ENCODE assay signal across 8 cellular contexts in the genomic region with DNA sequence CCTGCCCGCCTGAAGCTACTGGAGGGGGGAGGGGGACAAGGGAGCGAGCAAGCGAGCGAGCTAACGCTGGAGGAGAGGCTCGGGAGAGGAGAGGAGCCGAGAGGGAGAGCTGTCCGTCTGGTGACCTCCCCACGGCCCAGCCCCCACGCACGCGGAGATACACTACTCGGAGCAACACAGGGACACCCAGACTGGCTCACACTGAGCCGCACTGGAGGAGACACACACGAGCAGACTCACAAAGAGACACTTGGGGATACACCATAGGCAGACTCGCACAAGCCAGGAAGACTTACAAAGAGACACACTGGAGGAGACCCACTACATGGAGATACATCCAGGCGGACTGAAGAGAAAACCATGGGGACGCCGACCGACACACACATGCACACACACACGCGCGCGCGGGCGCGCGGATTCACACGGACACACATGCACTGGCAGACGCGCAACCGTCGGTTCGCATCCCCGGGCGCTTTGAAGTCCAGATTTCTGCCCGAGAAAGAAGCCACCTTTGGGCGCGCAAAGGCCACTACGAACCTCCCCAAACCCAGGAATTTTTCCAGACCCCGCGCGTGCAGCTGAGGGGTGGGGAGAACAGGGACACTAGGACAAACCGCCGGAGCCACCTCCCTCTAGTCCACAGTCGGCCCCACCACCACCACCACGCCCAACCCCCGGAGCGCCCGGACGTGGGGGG. TPM values are rescaled to one million over a fixed set of nuclear protein-coding genes. Genes with fewer than 3 reads are reported as not detected.
DNase-seq lines count a peak whose midpoint lies in the region; ATAC-seq and TF ChIP-seq lines count a peak whose summit lies in the region.

No MANE protein-coding gene starts in this region.

- H3K4me1 ChIP-seq in Peyer's patch, result peaks cover 0 to 49% (median 23%) of the 10 kb centered on the region in 4 donors

- TF ChIP-seq CTCF in Peyer's patch (IDR thresholded peaks at IDR 0.05) (no peak), glutamatergic neuron (IDR thresholded peaks at IDR 0.05; ENCODE audit: partially characterized antibody, unreplicated experiment) (no peak), progenitor cell of endocrine pancreas (IDR thresholded peaks at IDR 0.05; ENCODE audit: unreplicated experiment) (no peak)

- H3K4me1 Mint-ChIP-seq in glutamatergic neuron (ENCODE audit: low read depth, unreplicated experiment) (peaks cover 45% of the 10 kb centered on the region), progenitor cell of endocrine pancreas (ENCODE audit: low read depth) (peaks cover 13% of the 10 kb centered on the region)

- H3K27me3 Mint-ChIP-seq in glutamatergic neuron (ENCODE audit: unreplicated experiment) (peaks cover 32% of the 10 kb centered on the region), progenitor cell of endocrine pancreas (peaks cover 91% of the 10 kb centered on the region)

- H3K4me3 Mint-ChIP-seq in glutamatergic neuron (ENCODE audit: unreplicated experiment) (peak overlapping the region; percentile 93), progenitor cell of endocrine pancreas (ENCODE audit: low read depth) (peak overlapping the region; percentile 71)

- no peak for ATAC-seq in HG02981 (IDR thresholded peaks at IDR 0.05; ENCODE audit: unreplicated experiment)

- H3K4me3 ChIP-seq in Peyer's patch, result peak overlapping the region; percentile 28 to 66 (median 56)

- H3K9me3 ChIP-seq in Peyer's patch, result no peaks in the 10 kb centered on the region

- H3K36me3 Mint-ChIP-seq in glutamatergic neuron (ENCODE audit: unreplicated experiment) (peaks cover 9% of the 10 kb centered on the region), progenitor cell of endocrine pancreas (ENCODE audit: insufficient read depth) (no peaks in the 10 kb centered on the region)

- H3K36me3 ChIP-seq in Peyer's patch, result no peaks in the 10 kb centered on the region

- DNase-seq in ELF-1 (ENCODE audit: low read depth, low spot score) (peak; percentile 53), Peyer's patch (no peak), glutamatergic neuron (no peak), progenitor cell of endocrine pancreas (ENCODE audit: low spot score, unreplicated experiment) (no peak), NCI-H2107 treated with DMSO at 0.1 percent for 48 hours (lab: John Stamatoyannopoulos, UW; ENCODE audit: unreplicated experiment) (no peak), hippocampal formation (lab: John Stamatoyannopoulos, UW) (no peak)
- DNase-seq in activated CD4-positive, alpha-beta T cell treated with anti-CD3 and anti-CD28 coated beads, Interleukin-2, amount 50 U/mL, for 4 hours, result no peak

- H3K27ac Mint-ChIP-seq in glutamatergic neuron (ENCODE audit: unreplicated experiment) (peak overlapping the region; percentile 57), progenitor cell of endocrine pancreas (no peak overlapping the region)

- H3K9me3 Mint-ChIP-seq in glutamatergic neuron (ENCODE audit: unreplicated experiment) (peaks cover 26% of the 10 kb centered on the region), progenitor cell of endocrine pancreas (ENCODE audit: low read depth) (no peaks in the 10 kb centered on the region)

- TF ChIP-seq POLR2A in Peyer's patch (IDR thresholded peaks at IDR 0.05), result no peak

- H3K27ac ChIP-seq in Peyer's patch, result no peak overlapping the region

- H3K27me3 ChIP-seq in Peyer's patch, result peaks cover 0 to 29% of the 10 kb centered on the region in 2 donors

RNA-seq across cellular contexts. Expression of gene CNTFR, which starts 0.7 kb away (rescaled TPM):
- total RNA-seq in Peyer's patch, result 10 to 100 TPM in 3 of 4 donors, 1 to 10 TPM in 1; 1.7 to 24.6 (median 15.6) TPM
- total RNA-seq in glutamatergic neuron (ENCODE audit: unreplicated experiment), result 170 TPM
- 2.3 and 2.7 TPM in 2 replicates for total RNA-seq in progenitor cell of endocrine pancreas

RNA-seq across cellular contexts. Expression of gene RPP25L, which starts 23.1 kb away (rescaled TPM):
- total RNA-seq in Peyer's patch (10 to 100 TPM; 28.9 to 83.5 (median 54.8) TPM), glutamatergic neuron (ENCODE audit: unreplicated experiment) (12.6 TPM), progenitor cell of endocrine pancreas (29.3 and 30.5 TPM in 2 replicates)

RNA-seq across cellular contexts. Expression of gene DCTN3, which starts 31.5 kb away (rescaled TPM):
- total RNA-seq in Peyer's patch (10 to 100 TPM; 37.4 to 70.1 (median 47.5) TPM), glutamatergic neuron (ENCODE audit: unreplicated experiment) (119 TPM), progenitor cell of endocrine pancreas (101 and 102 TPM in 2 replicates)

RNA-seq across cellular contexts. Expression of gene ARID3C, which starts 40.0 kb away (rescaled TPM):
- total RNA-seq in Peyer's patch, result under 1 TPM in 1 of 4 donors, not detected in 3; 0.53 TPM
- total RNA-seq in glutamatergic neuron (ENCODE audit: unreplicated experiment), result not detected
- total RNA-seq in progenitor cell of endocrine pancreas, result 8.5 and 12.0 TPM in 2 replicates

RNA-seq across cellular contexts. Expression of gene SIGMAR1, which starts 48.8 kb away (rescaled TPM):
- total RNA-seq in Peyer's patch, result 100 to 1,000 TPM in 3 of 4 donors, 10 to 100 TPM in 1; 63.5 to 138 (median 111) TPM
- 44.4 TPM for total RNA-seq in glutamatergic neuron (ENCODE audit: unreplicated experiment)
- 62.1 and 64.6 TPM in 2 replicates for total RNA-seq in progenitor cell of endocrine pancreas
